In the genomic region with DNA sequence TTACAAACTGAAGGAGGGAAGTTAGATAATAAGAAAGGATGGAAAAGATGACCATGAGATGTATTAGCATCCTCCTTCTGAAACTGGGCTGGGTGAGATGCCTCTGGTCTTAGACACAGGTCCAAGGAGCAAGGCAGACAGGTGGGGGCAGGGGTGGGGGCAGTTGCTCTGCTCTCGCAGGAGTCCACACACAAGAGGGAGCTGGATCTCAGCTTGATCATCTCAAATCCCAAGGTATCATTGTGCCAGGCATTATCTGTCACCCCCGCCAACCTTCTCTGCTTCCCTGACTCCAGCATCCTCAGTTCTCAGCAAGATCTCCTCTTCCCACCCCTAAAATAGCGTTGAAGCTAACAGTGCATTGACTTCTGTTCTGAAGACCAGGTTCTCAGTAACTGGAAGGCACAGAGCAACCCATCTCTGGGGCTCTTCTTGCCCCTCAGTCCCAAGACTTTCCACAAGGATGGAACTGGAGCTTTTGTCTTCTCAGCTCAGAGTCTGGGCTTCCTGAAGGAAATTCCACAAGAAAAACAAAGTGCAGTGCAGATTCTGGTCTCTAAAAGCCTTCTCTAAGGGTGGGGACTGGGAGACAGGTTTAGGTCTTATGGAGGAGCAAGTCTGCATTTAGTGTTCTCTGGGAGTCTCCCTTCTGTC, we compare ENCODE assay signal across 9 cellular contexts. TPM values are rescaled to one million over a fixed set of nuclear protein-coding genes. Genes with fewer than 3 reads are reported as not detected.
DNase-seq lines count a peak whose midpoint lies in the region; ATAC-seq and TF ChIP-seq lines count a peak whose summit lies in the region.
"Had no signal": no experiment of that assay in that cellular context is flagged by ENCODE, and none has a peak within 500 bp of the region (broad histone marks: within the 10 kb centered on the region; RNA-seq: fewer than 3 reads in every experiment).

No MANE protein-coding gene starts in this region.

- TF ChIP-seq CTCF in NB4 (IDR thresholded peaks at IDR 0.05; ENCODE audit: low read depth, low read length) (no peak), neural crest cell (conservative IDR thresholded peaks at IDR 0.05) (no peak)

- H3K27ac ChIP-seq in BLaER1 treated with 17β-estradiol and CSF1 and Interleukin-3, amounts not matched to agents 10 nM and 100 nM, result peak overlapping the region in 9 of 11 experiments; percentile 83 to 91 (median 87); a peak in 17 of 22 replicates
- no peak overlapping the region for H3K27ac ChIP-seq in duodenal mucosa (ENCODE audit: low read depth, low read length)

- H3K27me3 ChIP-seq in BLaER1 treated with 17β-estradiol and CSF1 and Interleukin-3, amounts not matched to agents 10 nM and 100 nM, result no peaks in the 10 kb centered on the region
- H3K27me3 ChIP-seq in duodenal mucosa (ENCODE audit: control insufficient read depth in 1 of 2, insufficient read depth in 2 of 2, low read length in 2 of 2), result no peaks in the 10 kb centered on the region

- H3K4me1 ChIP-seq in BLaER1 treated with 17β-estradiol and CSF1 and Interleukin-3, amounts not matched to agents 10 nM and 100 nM, result peaks cover 79 to 91% (median 82%) of the 10 kb centered on the region in 10 experiments
- peaks cover 25 to 34% of the 10 kb centered on the region in 2 donors for H3K4me1 ChIP-seq in duodenal mucosa (ENCODE audit: control insufficient read depth in 1 of 2, insufficient read depth in 2 of 2, low read length in 2 of 2)

- H3K36me3 ChIP-seq in BLaER1 treated with 17β-estradiol and CSF1 and Interleukin-3, amounts not matched to agents 10 nM and 100 nM, result peaks cover 0 to 25% (median 12%) of the 10 kb centered on the region in 11 experiments; a peak in 13 of 22 replicates
- H3K36me3 ChIP-seq in duodenal mucosa (ENCODE audit: control insufficient read depth in 1 of 2, insufficient read depth in 2 of 2, low read length in 2 of 2), result peaks cover 0 to 5% of the 10 kb centered on the region in 2 donors

- peak overlapping the region; percentile 82 to 91 (median 88) for H3K9ac ChIP-seq in BLaER1 treated with 17β-estradiol and CSF1 and Interleukin-3, amounts not matched to agents 10 nM and 100 nM
- peak overlapping the region; percentile 67 to 85 for H3K9ac ChIP-seq in duodenal mucosa (ENCODE audit: low read depth in 1 of 2, low read length in 2 of 2)

- peak overlapping the region; percentile 79 to 94 (median 90) for H3K4me3 ChIP-seq in BLaER1 treated with 17β-estradiol and CSF1 and Interleukin-3, amounts not matched to agents 10 nM and 100 nM
- H3K4me3 ChIP-seq in NB4 (ENCODE audit: low read depth, low read length), result peak overlapping the region; percentile 67
- H3K4me3 ChIP-seq in duodenal mucosa (ENCODE audit: low read depth in 1 of 2, low read length in 2 of 2), result peak overlapping the region; percentile 80 to 87

- peaks cover 13% of the 10 kb centered on the region for H3K36me3 Mint-ChIP-seq in neural crest cell (ENCODE audit: low read depth)

- no peaks in the 10 kb centered on the region for H3K27me3 Mint-ChIP-seq in neural crest cell (ENCODE audit: low read depth)

- peak overlapping the region; percentile 98 for H3K4me3 Mint-ChIP-seq in neural crest cell

- peak overlapping the region; percentile 84 to 99 (median 92) for H3K4me2 ChIP-seq in BLaER1 treated with 17β-estradiol and CSF1 and Interleukin-3, amounts not matched to agents 10 nM and 100 nM

- no peak for ATAC-seq in HG02981 (IDR thresholded peaks at IDR 0.05; ENCODE audit: unreplicated experiment)

- peaks cover 56% of the 10 kb centered on the region for H3K4me1 Mint-ChIP-seq in neural crest cell

- H4K20me1 ChIP-seq in BLaER1 treated with 17β-estradiol and CSF1 and Interleukin-3, amounts not matched to agents 10 nM and 100 nM, result peaks cover 0 to 14% (median 0%) of the 10 kb centered on the region in 11 experiments; a peak in 4 of 22 replicates

- DNase-seq in NB4 (ENCODE audit: low read depth), result peak; percentile 22
- DNase-seq in neural crest cell (ENCODE audit: low read depth, low spot score), result no peak
- no peak for DNase-seq in islet precursor cell
- no peak for DNase-seq in UCSD-AML1 (lab: John Stamatoyannopoulos, UW; ENCODE audit: unreplicated experiment)
- no peak for DNase-seq in DMS53 treated with DMSO at 0.1 percent for 48 hours (lab: John Stamatoyannopoulos, UW; ENCODE audit: unreplicated experiment)
- DNase-seq: NCI-H69 had no signal

- H3K9me3 Mint-ChIP-seq in neural crest cell, result no peaks in the 10 kb centered on the region

- no peak for TF ChIP-seq POLR2A in NB4 (IDR thresholded peaks at IDR 0.05; ENCODE audit: extremely low read depth, insufficient read length)

- no peaks in the 10 kb centered on the region; a peak in 1 of 22 replicates for H3K9me3 ChIP-seq in BLaER1 treated with 17β-estradiol and CSF1 and Interleukin-3, amounts not matched to agents 10 nM and 100 nM (replicated peaks in 1 of 11)
- no peaks in the 10 kb centered on the region for H3K9me3 ChIP-seq in duodenal mucosa (ENCODE audit: control insufficient read depth in 1 of 2, low read length in 2 of 2)

- no peak overlapping the region for H3K27ac Mint-ChIP-seq in neural crest cell (ENCODE audit: unreplicated experiment)

RNA-seq across cellular contexts. Expression of gene FLOT2, which starts 1.6 kb away (rescaled TPM):
- total RNA-seq in neural crest cell, result 132 and 133 TPM in 2 replicates

RNA-seq across cellular contexts. Expression of gene DHRS13, which starts 7.0 kb away (rescaled TPM):
- total RNA-seq in neural crest cell, result 28.7 and 32.6 TPM in 2 replicates

RNA-seq across cellular contexts. Expression of gene ERAL1, which starts 41.1 kb away (rescaled TPM):
- 63.0 and 64.4 TPM in 2 replicates for total RNA-seq in neural crest cell

RNA-seq across cellular contexts. Expression of gene FAM222B, which starts 53.3 kb away (rescaled TPM):
- total RNA-seq in neural crest cell, result 29.6 and 33.0 TPM in 2 replicates

RNA-seq across cellular contexts. Expression of gene PHF12, which starts 55.4 kb away (rescaled TPM):
- total RNA-seq in neural crest cell, result 60.8 and 64.7 TPM in 2 replicates
